Comparison of ENCODE assay signal across 12 cellular contexts in the genomic region with DNA sequence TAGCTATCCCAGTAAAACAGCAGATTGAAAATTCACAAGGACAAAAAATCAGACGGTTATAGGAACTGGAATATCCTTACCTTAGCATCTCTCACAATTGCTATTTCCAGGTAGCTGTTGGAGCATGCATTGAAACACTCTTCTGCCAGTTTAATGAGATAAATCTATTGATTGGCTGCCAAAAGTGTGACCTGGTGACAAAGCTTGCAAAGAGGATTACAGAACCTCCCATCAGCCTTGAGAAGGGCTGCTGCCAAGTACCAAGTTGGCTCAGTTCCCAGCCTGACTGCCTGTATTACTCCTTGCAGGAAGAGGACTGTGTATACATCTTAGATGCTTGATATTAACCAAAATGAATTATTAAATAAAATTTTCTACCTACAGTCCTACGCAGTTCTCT. TPM values are rescaled to one million over a fixed set of nuclear protein-coding genes. Genes with fewer than 3 reads are reported as not detected.
A peak's percentile ranks its signal among the peaks of the same experiment; 100 is the strongest.
DNase-seq lines count a peak whose midpoint lies in the region; ATAC-seq and TF ChIP-seq lines count a peak whose summit lies in the region.
"Had no signal": no experiment of that assay in that cellular context is flagged by ENCODE, and none has a peak within 500 bp of the region (broad histone marks: within the 10 kb centered on the region; RNA-seq: fewer than 3 reads in every experiment).

No MANE protein-coding gene starts in this region.

- no peak overlapping the region for H3K4me3 Mint-ChIP-seq in activated CD4-positive, alpha-beta T cell treated with anti-CD3 and anti-CD28 coated beads for 36 hours
- no peak overlapping the region for H3K4me3 Mint-ChIP-seq in stimulated activated memory B cell treated with anti-CD40 and anti-IgM and Interleukin-4, amounts not matched to agents 10 μg/mL and 1 μg/mL and 100 μg/mL, for 72 hours
- H3K4me3 Mint-ChIP-seq in naive thymus-derived CD8-positive, alpha-beta T cell, result no peak overlapping the region
- H3K4me3 Mint-ChIP-seq: activated T-helper 17 cell treated with anti-CD3 and anti-CD28 coated beads, Interleukin-2, amount 50 U/mL, for 72 hours; T-helper 17 cell had no signal

- no peak for ATAC-seq in activated CD4-positive, alpha-beta T cell treated with anti-CD3 and anti-CD28 coated beads for 36 hours
- no peak for ATAC-seq in stimulated activated memory B cell treated with anti-CD40 and anti-IgM and Interleukin-4, amounts not matched to agents 10 μg/mL and 1 μg/mL and 100 μg/mL, for 72 hours
- no peak for ATAC-seq in naive thymus-derived CD8-positive, alpha-beta T cell
- ATAC-seq: activated T-helper 17 cell treated with anti-CD3 and anti-CD28 coated beads, Interleukin-2, amount 50 U/mL, for 72 hours; T-helper 17 cell had no signal

- peak in 71 of 76 experiments; percentile 2 to 86 (median 63) for DNase-seq in HUDEP-2 (lab: John Stamatoyannopoulos, UW; ENCODE audit: unreplicated experiment in 76 of 76)
- DNase-seq in NCI-H345 treated with DMSO at 0.1 percent for 48 hours (lab: John Stamatoyannopoulos, UW; ENCODE audit: unreplicated experiment), result peak; percentile 86
- peak; percentile 49 for DNase-seq in cerebellar cortex (ENCODE audit: low spot score)
- DNase-seq in retinal pigment epithelial cell (ENCODE audit: low read depth), result peak; percentile 88
- DNase-seq in activated CD4-positive, alpha-beta T cell treated with anti-CD3 and anti-CD28 coated beads for 36 hours, result no peak
- DNase-seq in activated effector memory CD4-positive, alpha-beta T cell treated with anti-CD3 and anti-CD28 coated beads, Interleukin-2, amount 50 U/mL, for 16 hours, result no peak
- DNase-seq in naive thymus-derived CD8-positive, alpha-beta T cell, result no peak
- DNase-seq: retina, T-helper 17 cell had no signal

- CTCF ChIA-PET in activated CD4-positive, alpha-beta T cell treated with anti-CD3 and anti-CD28 coated beads for 36 hours (lab: Charles Lee), result interaction anchor here (0.7 kb wide), 1 partner anchor 348 kb away, joined by 3 read pairs; no protein-coding TSS in a partner anchor

- no peak overlapping the region for H3K4me3 ChIP-seq in retinal pigment epithelial cell (ENCODE audit: low read length)

- H3K27me3 Mint-ChIP-seq in activated CD4-positive, alpha-beta T cell treated with anti-CD3 and anti-CD28 coated beads for 36 hours, result peaks cover 28% of the 10 kb centered on the region
- peaks cover 64% of the 10 kb centered on the region for H3K27me3 Mint-ChIP-seq in stimulated activated memory B cell treated with anti-CD40 and anti-IgM and Interleukin-4, amounts not matched to agents 10 μg/mL and 1 μg/mL and 100 μg/mL, for 72 hours
- H3K27me3 Mint-ChIP-seq in naive thymus-derived CD8-positive, alpha-beta T cell, result peaks cover 15 to 35% (median 25%) of the 10 kb centered on the region in 5 donors

- TF ChIP-seq CTCF in retinal pigment epithelial cell (conservative IDR thresholded peaks at IDR 0.05; ENCODE audit: low read depth, low read length), result no peak

- POLR2A ChIA-PET in activated CD4-positive, alpha-beta T cell treated with anti-CD3 and anti-CD28 coated beads for 36 hours (lab: Charles Lee), result no interaction called here
- POLR2A ChIA-PET in naive thymus-derived CD8-positive, alpha-beta T cell (lab: Charles Lee), result no interaction called here

- H3K27ac Mint-ChIP-seq in activated CD4-positive, alpha-beta T cell treated with anti-CD3 and anti-CD28 coated beads for 36 hours, result no peak overlapping the region
- no peak overlapping the region for H3K27ac Mint-ChIP-seq in stimulated activated memory B cell treated with anti-CD40 and anti-IgM and Interleukin-4, amounts not matched to agents 10 μg/mL and 1 μg/mL and 100 μg/mL, for 72 hours
- H3K27ac Mint-ChIP-seq in naive thymus-derived CD8-positive, alpha-beta T cell, result no peak overlapping the region
- H3K27ac Mint-ChIP-seq: activated T-helper 17 cell treated with anti-CD3 and anti-CD28 coated beads, Interleukin-2, amount 50 U/mL, for 72 hours; T-helper 17 cell had no signal

- peaks cover 3% of the 10 kb centered on the region for H3K4me1 Mint-ChIP-seq in activated CD4-positive, alpha-beta T cell treated with anti-CD3 and anti-CD28 coated beads for 36 hours
- H3K4me1 Mint-ChIP-seq in stimulated activated memory B cell treated with anti-CD40 and anti-IgM and Interleukin-4, amounts not matched to agents 10 μg/mL and 1 μg/mL and 100 μg/mL, for 72 hours, result no peaks in the 10 kb centered on the region
- peaks cover 3 to 16% (median 8%) of the 10 kb centered on the region in 4 donors for H3K4me1 Mint-ChIP-seq in naive thymus-derived CD8-positive, alpha-beta T cell

- H3K36me3 Mint-ChIP-seq in activated CD4-positive, alpha-beta T cell treated with anti-CD3 and anti-CD28 coated beads for 36 hours (ENCODE audit: low read depth), result peaks cover 2% of the 10 kb centered on the region
- no peaks in the 10 kb centered on the region for H3K36me3 Mint-ChIP-seq in stimulated activated memory B cell treated with anti-CD40 and anti-IgM and Interleukin-4, amounts not matched to agents 10 μg/mL and 1 μg/mL and 100 μg/mL, for 72 hours
- peaks cover 2 to 8% (median 2%) of the 10 kb centered on the region in 3 donors for H3K36me3 Mint-ChIP-seq in naive thymus-derived CD8-positive, alpha-beta T cell

- intact Hi-C loops in activated CD4-positive, alpha-beta T cell treated with anti-CD3 and anti-CD28 coated beads for 36 hours (cut with DNase I, micrococcal nuclease), result no loop called here

- H3K9me3 Mint-ChIP-seq in activated CD4-positive, alpha-beta T cell treated with anti-CD3 and anti-CD28 coated beads for 36 hours (ENCODE audit: low read depth), result peaks cover 1% of the 10 kb centered on the region
- H3K9me3 Mint-ChIP-seq in stimulated activated memory B cell treated with anti-CD40 and anti-IgM and Interleukin-4, amounts not matched to agents 10 μg/mL and 1 μg/mL and 100 μg/mL, for 72 hours, result peaks cover 3% of the 10 kb centered on the region
- peaks cover 0 to 3% (median 0%) of the 10 kb centered on the region in 9 donors for H3K9me3 Mint-ChIP-seq in naive thymus-derived CD8-positive, alpha-beta T cell
- H3K9me3 Mint-ChIP-seq: activated T-helper 17 cell treated with anti-CD3 and anti-CD28 coated beads, Interleukin-2, amount 50 U/mL, for 72 hours had no signal

RNA-seq across cellular contexts. Expression of a gene that starts 5.1 kb away (rescaled TPM):
- total RNA-seq in activated CD4-positive, alpha-beta T cell treated with anti-CD3 and anti-CD28 coated beads for 36 hours, result not detected
- total RNA-seq in naive thymus-derived CD8-positive, alpha-beta T cell, result not detected
- not detected for polyA plus RNA-seq in naive thymus-derived CD8-positive, alpha-beta T cell
- total RNA-seq: activated T-helper 17 cell treated with anti-CD3 and anti-CD28 coated beads, Interleukin-2, amount 50 U/mL, for 72 hours; kidney epithelial cell; T-helper 17 cell had no signal

Comparison
In these comparisons a context has a peak if more than half of its experiments do, and no peak if none do; other contexts are left out.
1. DNase-seq: peak in HUDEP-2 (71 of 76), NCI-H345 treated with DMSO at 0.1 percent for 48 hours (single experiment), cerebellar cortex (single experiment) and retinal pigment epithelial cell (single experiment); none in activated CD4-positive, alpha-beta T cell treated with anti-CD3 and anti-CD28 coated beads for 36 hours (single experiment), activated effector memory CD4-positive, alpha-beta T cell treated with anti-CD3 and anti-CD28 coated beads, Interleukin-2, amount 50 U/mL, for 16 hours (single experiment) and naive thymus-derived CD8-positive, alpha-beta T cell (0 of 10).